8 cellular contexts compared by ENCODE assay signal in genomic region chr6:157946865-157947532, GRCh38. TPM values are rescaled to one million over a fixed set of nuclear protein-coding genes. Genes with fewer than 3 reads are reported as not detected.
A peak's percentile ranks its signal among the peaks of the same experiment; 100 is the strongest.
DNase-seq lines count a peak whose midpoint lies in the region; ATAC-seq, FAIRE-seq and TF ChIP-seq lines count a peak whose summit lies in the region.

No MANE protein-coding gene starts in this region.

- H3K9me3 ChIP-seq in kidney (ENCODE audit: control insufficient read depth in 1 of 2, low read length in 2 of 2): no peaks in the 10 kb centered on the region

- intact Hi-C loops in kidney (cut with DNase I): no loop called here

- no peak overlapping the region for H3K27ac ChIP-seq in kidney (ENCODE audit: low read depth in 2 of 2, low read length in 2 of 2)

- DNase-seq in NCI-H82 (lab: John Stamatoyannopoulos, UW) (peak; percentile 40), NCI-H82 treated with DMSO at 0.1 percent for 48 hours (lab: John Stamatoyannopoulos, UW; ENCODE audit: unreplicated experiment) (no peak), kidney (no peak)
- DNase-seq in Jurkat, Clone E6-1 (ENCODE audit: low read depth, low spot score): peak; percentile 28
- no peak for DNase-seq in activated naive CD8-positive, alpha-beta T cell treated with anti-CD3 and anti-CD28 coated beads, Interleukin-2, amount 10 ng/mL, durations not matched to agents 7 days and 5 days
- DNase-seq in stimulated activated CD4-positive, alpha-beta T cell treated with anti-CD3 and anti-CD28 coated beads, Interleukin-12 subunit alpha, Interleukin-12 subunit beta, amount 100 ng/mL, for 4 hours: no peak

- H3K4me1 ChIP-seq in kidney (ENCODE audit: control insufficient read depth in 1 of 2, insufficient read depth in 1 of 2, low read depth in 1 of 2, low read length in 2 of 2): peaks cover 0 to 2% of the 10 kb centered on the region in 2 donors

- POLR2A ChIA-PET in activated naive CD8-positive, alpha-beta T cell treated with anti-CD3 and anti-CD28 coated beads, Interleukin-2, amount 10 ng/mL, durations not matched to agents 7 days and 5 days (lab: Charles Lee): no interaction called here

- peaks cover 19% of the 10 kb centered on the region for H3K36me3 Mint-ChIP-seq in activated naive CD8-positive, alpha-beta T cell treated with anti-CD3 and anti-CD28 coated beads, Interleukin-2, amount 10 ng/mL, durations not matched to agents 7 days and 5 days

- H3K4me1 Mint-ChIP-seq in activated naive CD8-positive, alpha-beta T cell treated with anti-CD3 and anti-CD28 coated beads, Interleukin-2, amount 10 ng/mL, durations not matched to agents 7 days and 5 days: peaks cover 4% of the 10 kb centered on the region

- peaks cover 7% of the 10 kb centered on the region for H3K9me3 Mint-ChIP-seq in activated naive CD8-positive, alpha-beta T cell treated with anti-CD3 and anti-CD28 coated beads, Interleukin-2, amount 10 ng/mL, durations not matched to agents 7 days and 5 days

- H3K9ac ChIP-seq in kidney (ENCODE audit: low read length in 2 of 2): no peak overlapping the region

- peaks cover 10% of the 10 kb centered on the region for H3K27me3 Mint-ChIP-seq in activated naive CD8-positive, alpha-beta T cell treated with anti-CD3 and anti-CD28 coated beads, Interleukin-2, amount 10 ng/mL, durations not matched to agents 7 days and 5 days

- peak; percentile 84 for ATAC-seq in activated naive CD8-positive, alpha-beta T cell treated with anti-CD3 and anti-CD28 coated beads, Interleukin-2, amount 10 ng/mL, durations not matched to agents 7 days and 5 days (ENCODE audit: low read depth)
- ATAC-seq in GM19452 (IDR thresholded peaks at IDR 0.05; ENCODE audit: unreplicated experiment) (no peak), HG02884 (IDR thresholded peaks at IDR 0.05; ENCODE audit: unreplicated experiment) (no peak)

- no peak overlapping the region for H3K4me3 ChIP-seq in Jurkat, Clone E6-1 (ENCODE audit: low read length)
- no peak overlapping the region for H3K4me3 ChIP-seq in kidney (ENCODE audit: low read length in 2 of 2)

- no peak overlapping the region for H3K27ac Mint-ChIP-seq in activated naive CD8-positive, alpha-beta T cell treated with anti-CD3 and anti-CD28 coated beads, Interleukin-2, amount 10 ng/mL, durations not matched to agents 7 days and 5 days

- TF ChIP-seq CTCF in kidney (IDR thresholded peaks at IDR 0.05; ENCODE audit: borderline replicate concordance, extremely low read depth, insufficient read depth): peak; percentile 42

- no peak for FAIRE-seq in kidney (lab: Jason Lieb, UNC)

- H3K36me3 ChIP-seq in kidney (ENCODE audit: control insufficient read depth in 1 of 2, insufficient read depth in 2 of 2, low read length in 2 of 2): peaks cover 7 to 23% of the 10 kb centered on the region in 2 donors

- no peak overlapping the region for H3K4me3 Mint-ChIP-seq in activated naive CD8-positive, alpha-beta T cell treated with anti-CD3 and anti-CD28 coated beads, Interleukin-2, amount 10 ng/mL, durations not matched to agents 7 days and 5 days

RNA-seq across cellular contexts. Expression of gene SYNJ2, which starts 34.7 kb away (rescaled TPM):
- polyA plus RNA-seq in Jurkat, Clone E6-1 (2012; ENCODE audit: insufficient read depth, insufficient read length): 21.4 TPM
- total RNA-seq in activated naive CD8-positive, alpha-beta T cell treated with anti-CD3 and anti-CD28 coated beads, Interleukin-2, amount 10 ng/mL, durations not matched to agents 7 days and 5 days: 10 to 100 TPM; 26.2 to 32.1 TPM
- 15.8 TPM for total RNA-seq in kidney
- 1.7 TPM for polyA plus RNA-seq in kidney (ENCODE audit: insufficient read depth, low read depth, low replicate concordance)

Comparison
In these comparisons a context has a peak if more than half of its experiments do, and no peak if none do; other contexts are left out.
1. DNase-seq: peak in NCI-H82 (single experiment) and Jurkat, Clone E6-1 (single experiment); none in NCI-H82 treated with DMSO at 0.1 percent for 48 hours (single experiment), activated naive CD8-positive, alpha-beta T cell treated with anti-CD3 and anti-CD28 coated beads, Interleukin-2, amount 10 ng/mL, durations not matched to agents 7 days and 5 days (single experiment), kidney (single experiment) and stimulated activated CD4-positive, alpha-beta T cell treated with anti-CD3 and anti-CD28 coated beads, Interleukin-12 subunit alpha, Interleukin-12 subunit beta, amount 100 ng/mL, for 4 hours (single experiment).